In genomic region chr16:51151951-51152663, GRCh38 we compare ENCODE assay signal across 9 cellular contexts. TPM values are rescaled to one million over a fixed set of nuclear protein-coding genes. Genes with fewer than 3 reads are reported as not detected.
A peak's percentile ranks its signal among the peaks of the same experiment; 100 is the strongest.
DNase-seq lines count a peak whose midpoint lies in the region; ATAC-seq and TF ChIP-seq lines count a peak whose summit lies in the region.
"Had no signal": no experiment of that assay in that cellular context is flagged by ENCODE, and none has a peak within 500 bp of the region (broad histone marks: within the 10 kb centered on the region; RNA-seq: fewer than 3 reads in every experiment).

No MANE protein-coding gene starts in this region.

- H2BK120ac ChIP-seq in trophoblast cell (ENCODE audit: insufficient read depth, low read length, poor library complexity) = no peak overlapping the region

- H3K27me3 Mint-ChIP-seq in glutamatergic neuron (ENCODE audit: unreplicated experiment) = peaks cover 22% of the 10 kb centered on the region
- peaks cover 69% of the 10 kb centered on the region for H3K27me3 Mint-ChIP-seq in activated T-helper 2 cell treated with anti-CD3 and anti-CD28 coated beads, Interferon-gamma antibody, Interleukin-2, Interleukin-4, amounts not matched to agents 10 μg/mL and 5 μg/mL and 100 μg/mL, durations not matched to agents 14 hours and 24 hours and 36 hours (ENCODE audit: low read depth)
- H3K27me3 Mint-ChIP-seq in activated T-cell treated with anti-CD3 and anti-CD28 coated beads, Interleukin-2, amount 50 U/mL, for 4 hours (ENCODE audit: low read depth) = peaks cover 75% of the 10 kb centered on the region

- no peak overlapping the region for H3K27ac Mint-ChIP-seq in glutamatergic neuron (ENCODE audit: unreplicated experiment)
- H3K27ac Mint-ChIP-seq in activated T-helper 2 cell treated with anti-CD3 and anti-CD28 coated beads, Interferon-gamma antibody, Interleukin-2, Interleukin-4, amounts not matched to agents 10 μg/mL and 5 μg/mL and 100 μg/mL, durations not matched to agents 14 hours and 24 hours and 36 hours = no peak overlapping the region
- H3K27ac Mint-ChIP-seq: memory B cell had no signal

- DNase-seq in GM23248 = peak; percentile 94
- peak; percentile 50 to 57 for DNase-seq in SJCRH30
- peak; percentile 93 for DNase-seq in glutamatergic neuron
- no peak for DNase-seq in trophoblast cell
- no peak for DNase-seq in activated T-helper 2 cell treated with anti-CD3 and anti-CD28 coated beads, Interferon-gamma antibody, Interleukin-2, Interleukin-4, amounts not matched to agents 10 μg/mL and 5 μg/mL and 100 μg/mL, durations not matched to agents 14 hours and 24 hours and 36 hours (ENCODE audit: low spot score)
- DNase-seq in activated effector memory CD4-positive, alpha-beta T cell treated with Interleukin-2 at 50 U/mL for 16 hours = no peak
- DNase-seq in activated T-cell treated with anti-CD3 and anti-CD28 coated beads, Interleukin-2, amount 50 U/mL, for 4 hours = no peak

- H3K9ac ChIP-seq in GM23248 (peak overlapping the region; percentile 94), trophoblast cell (ENCODE audit: low read length) (no peak overlapping the region)

- no peaks in the 10 kb centered on the region for H4K20me1 ChIP-seq in GM23248 (ENCODE audit: insufficient read depth)

- peak overlapping the region; percentile 11 for H3K14ac ChIP-seq in trophoblast cell (ENCODE audit: low read length)

- peak overlapping the region; percentile 70 for H3K18ac ChIP-seq in trophoblast cell (ENCODE audit: low read length)

- H3K9me3 Mint-ChIP-seq in glutamatergic neuron (ENCODE audit: unreplicated experiment) = peaks cover 7% of the 10 kb centered on the region
- H3K9me3 Mint-ChIP-seq in activated T-helper 2 cell treated with anti-CD3 and anti-CD28 coated beads, Interferon-gamma antibody, Interleukin-2, Interleukin-4, amounts not matched to agents 10 μg/mL and 5 μg/mL and 100 μg/mL, durations not matched to agents 14 hours and 24 hours and 36 hours = no peaks in the 10 kb centered on the region
- no peaks in the 10 kb centered on the region for H3K9me3 Mint-ChIP-seq in activated T-cell treated with anti-CD3 and anti-CD28 coated beads, Interleukin-2, amount 50 U/mL, for 4 hours

- no peak for ATAC-seq in GM21381 (IDR thresholded peaks at IDR 0.05; ENCODE audit: unreplicated experiment)
- no peak for ATAC-seq in activated T-cell treated with anti-CD3 and anti-CD28 coated beads, Interleukin-2, amount 50 U/mL, for 4 hours

- H3K4me3 Mint-ChIP-seq in glutamatergic neuron (ENCODE audit: unreplicated experiment) = peak overlapping the region; percentile 57
- no peak overlapping the region for H3K4me3 Mint-ChIP-seq in activated T-helper 2 cell treated with anti-CD3 and anti-CD28 coated beads, Interferon-gamma antibody, Interleukin-2, Interleukin-4, amounts not matched to agents 10 μg/mL and 5 μg/mL and 100 μg/mL, durations not matched to agents 14 hours and 24 hours and 36 hours (ENCODE audit: low read depth)
- H3K4me3 Mint-ChIP-seq in activated T-cell treated with anti-CD3 and anti-CD28 coated beads, Interleukin-2, amount 50 U/mL, for 4 hours = no peak overlapping the region
- H3K4me3 Mint-ChIP-seq: memory B cell had no signal

- no peak overlapping the region for H2BK12ac ChIP-seq in trophoblast cell (ENCODE audit: low read length)

- no peak overlapping the region for H3K23ac ChIP-seq in trophoblast cell (ENCODE audit: low read length)

- H4K91ac ChIP-seq in trophoblast cell (ENCODE audit: low read depth, low read length) = peak overlapping the region; percentile 61

- H2BK5ac ChIP-seq in trophoblast cell (ENCODE audit: low read depth, low read length, poor library complexity) = no peak overlapping the region

- H3K9me3 ChIP-seq in GM23248 (ENCODE audit: low read depth) = no peaks in the 10 kb centered on the region
- no peaks in the 10 kb centered on the region for H3K9me3 ChIP-seq in SJCRH30 (replicated peaks)
- peaks cover 2% of the 10 kb centered on the region for H3K9me3 ChIP-seq in trophoblast cell (ENCODE audit: insufficient read depth, low read depth, low read length)

- H3K4me1 Mint-ChIP-seq in glutamatergic neuron (ENCODE audit: low read depth, unreplicated experiment) = peaks cover 33% of the 10 kb centered on the region
- no peaks in the 10 kb centered on the region for H3K4me1 Mint-ChIP-seq in activated T-helper 2 cell treated with anti-CD3 and anti-CD28 coated beads, Interferon-gamma antibody, Interleukin-2, Interleukin-4, amounts not matched to agents 10 μg/mL and 5 μg/mL and 100 μg/mL, durations not matched to agents 14 hours and 24 hours and 36 hours (ENCODE audit: low read depth)
- H3K4me1 Mint-ChIP-seq in activated T-cell treated with anti-CD3 and anti-CD28 coated beads, Interleukin-2, amount 50 U/mL, for 4 hours (ENCODE audit: low read depth) = peaks cover 5% of the 10 kb centered on the region

- no peak overlapping the region for H2AK5ac ChIP-seq in trophoblast cell (ENCODE audit: low read length)

- in situ Hi-C loops in GM23248 (cut with MboI) = loop anchor here (25.0 kb wide), 1 partner anchor 410 kb away; no protein-coding TSS in a partner anchor

- TF ChIP-seq CTCF in glutamatergic neuron (IDR thresholded peaks at IDR 0.05; ENCODE audit: partially characterized antibody, unreplicated experiment) = peak; percentile 16

- no peak overlapping the region for H3K4ac ChIP-seq in trophoblast cell (ENCODE audit: low read depth, low read length)

- H3K9me2 ChIP-seq in GM23248 (ENCODE audit: insufficient read depth) = no peaks in the 10 kb centered on the region

- H3K27ac ChIP-seq in GM23248 = peak overlapping the region; percentile 94
- peak overlapping the region; percentile 12; the same call in 1 of the 2 replicates for H3K27ac ChIP-seq in SJCRH30
- peak overlapping the region; percentile 66 for H3K27ac ChIP-seq in trophoblast cell (ENCODE audit: low read depth, low read length)

- peaks cover 75% of the 10 kb centered on the region for H3K79me2 ChIP-seq in GM23248 (ENCODE audit: insufficient read depth)
- H3K79me2 ChIP-seq in trophoblast cell (ENCODE audit: control insufficient read depth, insufficient read depth, low read length, poor library complexity) = peaks cover 8% of the 10 kb centered on the region

- intact Hi-C loops in activated T-helper 2 cell treated with anti-CD3 and anti-CD28 coated beads, Interferon-gamma antibody, Interleukin-2, Interleukin-4, amounts not matched to agents 10 μg/mL and 5 μg/mL and 100 μg/mL, durations not matched to agents 14 hours and 24 hours and 36 hours (cut with micrococcal nuclease) = loop anchor here (5.0 to 10.0 kb wide), 3 partner anchors 613 to 1875 kb away; partner anchors contain the start of gene TOX3

- H2AFZ ChIP-seq in GM23248 (peak overlapping the region; percentile 86), trophoblast cell (ENCODE audit: insufficient read depth, low read length, poor library complexity) (peak overlapping the region; percentile 88)

- peaks cover 15% of the 10 kb centered on the region for H3K79me1 ChIP-seq in trophoblast cell (ENCODE audit: low read length)

- no peak overlapping the region for H4K12ac ChIP-seq in trophoblast cell (ENCODE audit: low read depth, low read length)

- peak overlapping the region; percentile 97 for H3K4me3 ChIP-seq in GM23248
- H3K4me3 ChIP-seq in SJCRH30 = peak overlapping the region; percentile 59
- peak overlapping the region; percentile 80 for H3K4me3 ChIP-seq in trophoblast cell (ENCODE audit: low read depth, low read length)

- H3F3A ChIP-seq in GM23248 (ENCODE audit: insufficient read depth) = peaks cover 19% of the 10 kb centered on the region; the same call in 1 of the 2 replicates

- H4K8ac ChIP-seq in trophoblast cell (ENCODE audit: low read depth, low read length) = peak overlapping the region; percentile 69

- 1 to 3% methylated on average over 27 to 54 of the region's 57 CpGs for WGBS in GM23248 (ENCODE audit: low coverage in 1 of 2, low lambda C conversion rate in 2 of 2, missing lambda C conversion rate in 2 of 2), 2 experiments
- no CpG with 5 or more reads among the region's 57 CpGs for WGBS in trophoblast cell (ENCODE audit: extremely low coverage, insufficient coverage, insufficient read length)

- H3K4me2 ChIP-seq in GM23248 (ENCODE audit: unreplicated experiment) = peak overlapping the region; percentile 94
- peak overlapping the region; percentile 72 for H3K4me2 ChIP-seq in trophoblast cell (ENCODE audit: low read length)

- H3K36me3 ChIP-seq in GM23248 (ENCODE audit: low read depth) = no peaks in the 10 kb centered on the region
- H3K36me3 ChIP-seq in SJCRH30 = no peaks in the 10 kb centered on the region
- H3K36me3 ChIP-seq in trophoblast cell (ENCODE audit: control insufficient read depth in 1 of 2, insufficient read depth in 2 of 2, low read length in 2 of 2) = no peaks in the 10 kb centered on the region

- H3K4me1 ChIP-seq in GM23248 (ENCODE audit: insufficient read depth) (peaks cover 29% of the 10 kb centered on the region), SJCRH30 (no peaks in the 10 kb centered on the region), trophoblast cell (ENCODE audit: control insufficient read depth in 1 of 2, insufficient read depth in 2 of 2, low read length in 2 of 2) (peaks cover 15 to 24% of the 10 kb centered on the region in 2 experiments)

- H3K36me3 Mint-ChIP-seq in glutamatergic neuron (ENCODE audit: unreplicated experiment) = no peaks in the 10 kb centered on the region
- peaks cover 6% of the 10 kb centered on the region for H3K36me3 Mint-ChIP-seq in activated T-helper 2 cell treated with anti-CD3 and anti-CD28 coated beads, Interferon-gamma antibody, Interleukin-2, Interleukin-4, amounts not matched to agents 10 μg/mL and 5 μg/mL and 100 μg/mL, durations not matched to agents 14 hours and 24 hours and 36 hours (ENCODE audit: low read depth)
- no peaks in the 10 kb centered on the region for H3K36me3 Mint-ChIP-seq in activated T-cell treated with anti-CD3 and anti-CD28 coated beads, Interleukin-2, amount 50 U/mL, for 4 hours (ENCODE audit: insufficient read depth)

- H3K27me3 ChIP-seq in GM23248 (replicated peaks; ENCODE audit: insufficient read depth) = no peaks in the 10 kb centered on the region
- no peaks in the 10 kb centered on the region for H3K27me3 ChIP-seq in SJCRH30
- H3K27me3 ChIP-seq in trophoblast cell (ENCODE audit: insufficient read depth, low read length) = peaks cover 51% of the 10 kb centered on the region

RNA-seq across cellular contexts. Expression of gene SALL1, which starts 1.0 kb away (rescaled TPM):
- total RNA-seq in GM23248 (2014; rRNA removed; shearing (Covaris generic)) = 1.8 and 2.6 TPM in 2 replicates
- 1.7 and 1.8 TPM in 2 replicates for polyA plus RNA-seq in GM23248 (2016; fragmentation: Nextera tagmentation; extraction: Ambion mirVana)
- total RNA-seq in SJCRH30 (2014; rRNA removed; shearing (Covaris generic)) = 2.0 and 2.3 TPM in 2 replicates
- total RNA-seq in glutamatergic neuron (ENCODE audit: unreplicated experiment) = 35.7 TPM
- polyA plus RNA-seq in trophoblast cell (2013) = 1.4 and 1.5 TPM in 2 replicates
- total RNA-seq in activated T-helper 2 cell treated with anti-CD3 and anti-CD28 coated beads, Interferon-gamma antibody, Interleukin-2, Interleukin-4, amounts not matched to agents 10 μg/mL and 5 μg/mL and 100 μg/mL, durations not matched to agents 14 hours and 24 hours and 36 hours = not detected in 2 replicates
- not detected for total RNA-seq in activated T-cell treated with anti-CD3 and anti-CD28 coated beads, Interleukin-2, amount 50 U/mL, for 4 hours

Comparison
In these comparisons a context has a peak if more than half of its experiments do, and no peak if none do; other contexts are left out.
1. DNase-seq: peak in GM23248 (single experiment), SJCRH30 (2 of 2) and glutamatergic neuron (single experiment); none in trophoblast cell (0 of 2), activated T-helper 2 cell treated with anti-CD3 and anti-CD28 coated beads, Interferon-gamma antibody, Interleukin-2, Interleukin-4, amounts not matched to agents 10 μg/mL and 5 μg/mL and 100 μg/mL, durations not matched to agents 14 hours and 24 hours and 36 hours (single experiment), activated effector memory CD4-positive, alpha-beta T cell treated with Interleukin-2 at 50 U/mL for 16 hours (single experiment) and activated T-cell treated with anti-CD3 and anti-CD28 coated beads, Interleukin-2, amount 50 U/mL, for 4 hours (single experiment).
2. H3K27ac ChIP-seq: peak in every context shown above with its lines; median percentile 94 in GM23248; 66 in trophoblast cell; 12 in SJCRH30.
3. RNA of gene SALL1, which starts 1.0 kb away (total RNA-seq): 35.7 TPM in glutamatergic neuron (single experiment); 1.8 to 2.6 TPM in GM23248, 2.0 to 2.3 TPM in SJCRH30, not detected in activated T-helper 2 cell treated with anti-CD3 and anti-CD28 coated beads, Interferon-gamma antibody, Interleukin-2, Interleukin-4, amounts not matched to agents 10 μg/mL and 5 μg/mL and 100 μg/mL, durations not matched to agents 14 hours and 24 hours and 36 hours and not detected in activated T-cell treated with anti-CD3 and anti-CD28 coated beads, Interleukin-2, amount 50 U/mL, for 4 hours; every median in the first group is over 10 times any median in the second.
4. Peak in every context shown above with its lines, with median percentiles within 50 percentile points of each other: H3K4me3 ChIP-seq.